In genomic region chr17:6476061-6476833, GRCh38 we compare ENCODE assay signal across 19 cellular contexts. TPM values are rescaled to one million over a fixed set of nuclear protein-coding genes. Genes with fewer than 3 reads are reported as not detected.
"Had no signal": no experiment of that assay in that cellular context is flagged by ENCODE, and none has a peak within 500 bp of the region (broad histone marks: within the 10 kb centered on the region; RNA-seq: fewer than 3 reads in every experiment).

No MANE protein-coding gene starts in this region.

- DNase-seq: activated CD4-positive, alpha-beta memory T cell treated with anti-CD3 and anti-CD28 coated beads for 36 hours; activated CD4-positive, alpha-beta T cell treated with anti-CD3 and anti-CD28 coated beads for 1 hour; activated naive CD8-positive, alpha-beta T cell treated with anti-CD3 and anti-CD28 coated beads, Interleukin-2, amount 10 ng/mL, durations not matched to agents 7 days and 5 days; activated T-cell treated with anti-CD3 and anti-CD28 coated beads, Interleukin-2, amount 50 U/mL, for 48 hours; aorta; kidney glomerular epithelial cell; naive thymus-derived CD8-positive, alpha-beta T cell; psoas muscle; stimulated activated CD4-positive, alpha-beta T cell treated with anti-CD3 and anti-CD28 coated beads, Interleukin-4, amount 100 ng/mL, for 1 hour; stimulated activated CD8-positive, alpha-beta memory T cell treated with anti-CD3 and anti-CD28 coated beads, Interleukin-4, amount 100 ng/mL, for 48 hours; stimulated activated naive CD8-positive, alpha-beta T cell treated with anti-CD3 and anti-CD28 coated beads, Interleukin-15, Interleukin-2, amounts not matched to agents 100 U/mL and 50 U/mL, for 24 hours had no signal

- H3K36me3 ChIP-seq: breast epithelium, right lobe of liver had no signal

- H3K4me3 ChIP-seq: breast epithelium, hepatocyte, lung, psoas muscle, right lobe of liver, testis had no signal

- H3K9me3 ChIP-seq: breast epithelium, psoas muscle, right lobe of liver, testis had no signal

- H2AFZ ChIP-seq: hepatocyte had no signal

- H3K4me1 ChIP-seq: psoas muscle, right lobe of liver had no signal

- H3K27ac ChIP-seq: breast epithelium, hepatocyte, psoas muscle, right lobe of liver, testis had no signal

- ATAC-seq: naive thymus-derived CD8-positive, alpha-beta T cell; psoas muscle; right lobe of liver; stimulated activated naive CD8-positive, alpha-beta T cell treated with anti-CD3 and anti-CD28 coated beads, Interleukin-15, Interleukin-2, amounts not matched to agents 100 U/mL and 50 U/mL, for 24 hours had no signal

- H3K4me2 ChIP-seq: hepatocyte had no signal

- H3K79me2 ChIP-seq: hepatocyte had no signal

- H3K27me3 ChIP-seq: breast epithelium, right lobe of liver, testis had no signal

RNA-seq across cellular contexts. Expression of gene PIMREG, which starts 32.0 kb away (rescaled TPM):
- total RNA-seq: mononuclear cell; naive thymus-derived CD8-positive, alpha-beta T cell had no signal

RNA-seq across cellular contexts. Expression of gene AIPL1, which starts 41.3 kb away (rescaled TPM):
- total RNA-seq: activated CD4-positive, alpha-beta memory T cell treated with anti-CD3 and anti-CD28 coated beads for 36 hours; activated naive CD8-positive, alpha-beta T cell treated with anti-CD3 and anti-CD28 coated beads, Interleukin-2, amount 10 ng/mL, durations not matched to agents 7 days and 5 days; aorta; breast epithelium; chondrocyte; hepatocyte; lung; naive thymus-derived CD8-positive, alpha-beta T cell; psoas muscle; right lobe of liver; urinary bladder had no signal
- polyA plus RNA-seq: hepatocyte; lung; naive thymus-derived CD8-positive, alpha-beta T cell; psoas muscle; urinary bladder had no signal
